28 cellular contexts compared by ENCODE assay signal in the genomic region with DNA sequence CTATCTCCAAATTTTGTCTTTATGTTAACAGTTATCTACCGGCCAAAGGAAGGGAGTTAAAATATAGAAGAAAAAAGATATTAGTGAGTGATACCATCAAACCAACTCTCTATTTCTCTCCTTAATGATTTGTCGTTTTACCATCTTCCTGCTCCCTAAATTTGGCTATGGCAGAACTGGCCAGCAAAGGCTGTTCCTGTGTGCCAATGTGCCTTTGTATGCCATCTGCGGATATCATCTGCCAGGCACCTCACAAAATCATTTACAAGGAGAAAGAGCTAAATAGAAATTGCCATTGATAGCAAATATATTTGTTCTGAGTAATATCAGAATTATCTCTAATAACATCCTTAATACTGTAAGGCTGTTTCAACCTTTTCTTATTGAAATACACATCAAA. TPM values are rescaled to one million over a fixed set of nuclear protein-coding genes. Genes with fewer than 3 reads are reported as not detected.
"Had no signal": no experiment of that assay in that cellular context is flagged by ENCODE, and none has a peak within 500 bp of the region (broad histone marks: within the 10 kb centered on the region; RNA-seq: fewer than 3 reads in every experiment).

No MANE protein-coding gene starts in this region.

- H3K27me3 Mint-ChIP-seq: activated naive CD8-positive, alpha-beta T cell treated with anti-CD3 and anti-CD28 coated beads for 36 hours; dendritic cell treated with granulocyte-macrophage colony-stimulating factor and Interleukin-4, amounts not matched to agents 40 ng/mL and 50 ng/mL, for 4 days; naive B cell; stimulated activated naive B cell treated with anti-CD40 and anti-IgM and Interleukin-4, amounts not matched to agents 10 μg/mL and 1 μg/mL and 100 μg/mL, for 72 hours; T-helper 17 cell had no signal

- H3K36me3 Mint-ChIP-seq: activated naive CD8-positive, alpha-beta T cell treated with anti-CD3 and anti-CD28 coated beads for 36 hours; mesothelial cell of epicardium; naive B cell; stimulated activated naive B cell treated with anti-CD40 and anti-IgM and Interleukin-4, amounts not matched to agents 10 μg/mL and 1 μg/mL and 100 μg/mL, for 72 hours had no signal

- H3K4me1 Mint-ChIP-seq: activated naive CD8-positive, alpha-beta T cell treated with anti-CD3 and anti-CD28 coated beads for 36 hours; mesothelial cell of epicardium; naive B cell; stimulated activated naive B cell treated with anti-CD40 and anti-IgM and Interleukin-4, amounts not matched to agents 10 μg/mL and 1 μg/mL and 100 μg/mL, for 72 hours; T-helper 17 cell had no signal

- H3K4me3 Mint-ChIP-seq: activated naive CD8-positive, alpha-beta T cell treated with anti-CD3 and anti-CD28 coated beads for 36 hours; dendritic cell treated with granulocyte-macrophage colony-stimulating factor and Interleukin-4, amounts not matched to agents 40 ng/mL and 50 ng/mL, for 4 days; mesothelial cell of epicardium; neural crest cell; stimulated activated naive B cell treated with anti-CD40 and anti-IgM and Interleukin-4, amounts not matched to agents 10 μg/mL and 1 μg/mL and 100 μg/mL, for 72 hours; T-helper 17 cell had no signal

- H3K27ac Mint-ChIP-seq: activated naive CD8-positive, alpha-beta T cell treated with anti-CD3 and anti-CD28 coated beads for 36 hours; dendritic cell treated with granulocyte-macrophage colony-stimulating factor and Interleukin-4, amounts not matched to agents 40 ng/mL and 50 ng/mL, for 4 days; mesothelial cell of epicardium; naive B cell; stimulated activated naive B cell treated with anti-CD40 and anti-IgM and Interleukin-4, amounts not matched to agents 10 μg/mL and 1 μg/mL and 100 μg/mL, for 72 hours; T-helper 17 cell had no signal

- ATAC-seq: activated CD4-positive, CD25-positive, alpha-beta regulatory T cell treated with anti-CD3 and anti-CD28 coated beads, Interleukin-2, amount 50 U/mL, for 24 hours; body of pancreas; gastrocnemius medialis; stimulated activated naive B cell treated with anti-CD40 and anti-IgM and Interleukin-4, amounts not matched to agents 10 μg/mL and 1 μg/mL and 100 μg/mL, for 72 hours; T-helper 17 cell had no signal

- DNase-seq: activated CD4-positive, alpha-beta T cell treated with anti-CD3 and anti-CD28 coated beads for 48 hours; activated CD4-positive, alpha-beta T cell treated with anti-CD3 and anti-CD28 coated beads, Interleukin-2, amount 50 U/mL, for 48 hours; activated CD8-positive, alpha-beta memory T cell treated with anti-CD3 and anti-CD28 coated beads for 24 hours; activated effector memory CD4-positive, alpha-beta T cell treated with Interleukin-2 at 50 U/mL for 16 hours; activated naive CD4-positive, alpha-beta T cell treated with Interleukin-2 at 50 U/mL for 16 hours; activated naive CD8-positive, alpha-beta T cell treated with anti-CD3 and anti-CD28 coated beads for 36 hours; adrenal gland; aorta; body of pancreas; effector CD4-positive, alpha-beta T cell; erythroblast; gastrocnemius medialis; naive B cell; occipital lobe; stimulated activated CD4-positive, alpha-beta T cell treated with anti-CD3 and anti-CD28 coated beads, Interleukin-1b, Interleukin-23, amount 100 ng/mL, for 48 hours; stimulated activated naive B cell treated with anti-CD40 and anti-IgM and Interleukin-4, amounts not matched to agents 10 μg/mL and 1 μg/mL and 100 μg/mL, for 72 hours; T-helper 17 cell; T1000; WERI-Rb-1 had no signal

- H3K27me3 ChIP-seq: adrenal gland, body of pancreas, cardiac muscle cell, gastrocnemius medialis, hepatocyte, right atrium auricular region, tibial nerve had no signal

- H3K27ac ChIP-seq: adrenal gland, body of pancreas, cardiac muscle cell, gastrocnemius medialis, hepatocyte, right atrium auricular region, tibial nerve, WERI-Rb-1 had no signal

- H3K9me3 Mint-ChIP-seq: activated naive CD8-positive, alpha-beta T cell treated with anti-CD3 and anti-CD28 coated beads for 36 hours; dendritic cell treated with granulocyte-macrophage colony-stimulating factor and Interleukin-4, amounts not matched to agents 40 ng/mL and 50 ng/mL, for 4 days; mesothelial cell of epicardium; stimulated activated naive B cell treated with anti-CD40 and anti-IgM and Interleukin-4, amounts not matched to agents 10 μg/mL and 1 μg/mL and 100 μg/mL, for 72 hours had no signal

RNA-seq across cellular contexts. Expression of gene GPM6A, which starts 22.4 kb away (rescaled TPM):
- total RNA-seq: activated naive CD8-positive, alpha-beta T cell treated with anti-CD3 and anti-CD28 coated beads for 36 hours; gastrocnemius medialis; smooth muscle cell; T-helper 17 cell had no signal
